Comparison of ENCODE assay signal across 1 cellular context in genomic region chr13:43730642-43731041, GRCh38.
TF ChIP-seq lines count a peak whose summit lies in the region.

No MANE protein-coding gene starts in this region.

TF ChIP-seq in H1, 55 proteins besides CTCF, POLR2A, EP300 and RAD21 (continued from another document):
- TF ChIP-seq SUZ12 (IDR thresholded peaks at IDR 0.05; ENCODE audit: low read length) = no peak
- no peak for TF ChIP-seq USF2 (IDR thresholded peaks at IDR 0.05; ENCODE audit: low read length)
- no peak for TF ChIP-seq SIX5 (IDR thresholded peaks at IDR 0.05; ENCODE audit: low read depth, low read length)
- no peak for TF ChIP-seq CHD7 (IDR thresholded peaks at IDR 0.05; ENCODE audit: insufficient replicate concordance, low read length)
- no peak for TF ChIP-seq POU5F1 (IDR thresholded peaks at IDR 0.05; ENCODE audit: low read depth, low read length)
- no peak for TF ChIP-seq RNF2 (IDR thresholded peaks at IDR 0.05; ENCODE audit: borderline replicate concordance, low read depth, low read length, missing control alignments, poor library complexity, severe bottlenecking)
- TF ChIP-seq GTF2F1 (IDR thresholded peaks at IDR 0.05; ENCODE audit: borderline replicate concordance, low read depth, low read length) = no peak
- TF ChIP-seq RBBP5 (IDR thresholded peaks at IDR 0.05; ENCODE audit: borderline replicate concordance, low read depth, low read length) = no peak
- TF ChIP-seq ASH2L (IDR thresholded peaks at IDR 0.05; ENCODE audit: low read length) = no peak
- TF ChIP-seq, protein P1, sequence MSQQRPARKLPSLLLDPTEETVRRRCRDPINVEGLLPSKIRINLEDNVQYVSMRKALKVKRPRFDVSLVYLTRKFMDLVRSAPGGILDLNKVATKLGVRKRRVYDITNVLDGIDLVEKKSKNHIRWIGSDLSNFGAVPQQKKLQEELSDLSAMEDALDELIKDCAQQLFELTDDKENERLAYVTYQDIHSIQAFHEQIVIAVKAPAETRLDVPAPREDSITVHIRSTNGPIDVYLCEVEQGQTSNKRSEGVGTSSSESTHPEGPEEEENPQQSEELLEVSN (IDR thresholded peaks at IDR 0.05) = no peak
- no peak for TF ChIP-seq JUN (IDR thresholded peaks at IDR 0.05; ENCODE audit: low read depth, low read length)
- TF ChIP-seq RXRA (IDR thresholded peaks at IDR 0.05; ENCODE audit: insufficient read depth, low read depth, low read length) = no peak
